In genomic region chr2:57809230-57809629, GRCh38 we compare ENCODE assay signal across 1 cellular context.
TF ChIP-seq lines count a peak whose summit lies in the region.

No MANE protein-coding gene starts in this region.

TF ChIP-seq in HepG2, 621 proteins besides CTCF, POLR2A, EP300 and RAD21 (continued from another document):
- TF ChIP-seq TOPORS (CRISPR knock-in tag; IDR thresholded peaks at IDR 0.05) = no peak
- peak; percentile 8; the same call in 1 of the 2 replicates for TF ChIP-seq ATF7 (IDR thresholded peaks at IDR 0.05)
- TF ChIP-seq ATF7 (CRISPR knock-in tag; IDR thresholded peaks at IDR 0.05) = no peak
TF ChIP-seq in HepG2: peak in this region for 1.
